ENCODE assay signal across 9 cellular contexts in genomic region chr20:51529027-51529749, GRCh38. TPM values are rescaled to one million over a fixed set of nuclear protein-coding genes. Genes with fewer than 3 reads are reported as not detected.
DNase-seq lines count a peak whose midpoint lies in the region; ATAC-seq and TF ChIP-seq lines count a peak whose summit lies in the region.
"Had no signal": no experiment of that assay in that cellular context is flagged by ENCODE, and none has a peak within 500 bp of the region (broad histone marks: within the 10 kb centered on the region; RNA-seq: fewer than 3 reads in every experiment).

No MANE protein-coding gene starts in this region.

- H3K9me3 ChIP-seq in colonic mucosa, result no peaks in the 10 kb centered on the region

- intact Hi-C loops in colonic mucosa (cut with DNase I), result no loop called here

- peak; percentile 81 for DNase-seq in activated CD4-positive, alpha-beta T cell treated with anti-CD3 and anti-CD28 coated beads for 48 hours
- peak; percentile 48 for DNase-seq in fibroblast of gingiva (ENCODE audit: low read depth)
- peak in 2 of 3 experiments; percentile 52 to 57 for DNase-seq in stimulated activated CD4-positive, alpha-beta T cell treated with anti-CD3 and anti-CD28 coated beads, TNF-alpha, amount 100 ng/mL, for 24 hours (ENCODE audit: low read depth in 3 of 3)
- DNase-seq in NCI-H1694 treated with DMSO at 0.1 percent for 48 hours (lab: John Stamatoyannopoulos, UW), result no peak
- no peak for DNase-seq in colonic mucosa
- DNase-seq in NCI-H526 treated with DMSO at 0.1 percent for 48 hours (lab: John Stamatoyannopoulos, UW), result no peak

- H3K27ac ChIP-seq in colonic mucosa, result no peak overlapping the region

- no peaks in the 10 kb centered on the region for H3K27me3 ChIP-seq in colonic mucosa

- H3K36me3 ChIP-seq in colonic mucosa, result no peaks in the 10 kb centered on the region

- peak; percentile 23 for ATAC-seq in GM19324 (IDR thresholded peaks at IDR 0.05; ENCODE audit: low FRiP score, unreplicated experiment)
- ATAC-seq in HG03521 (IDR thresholded peaks at IDR 0.05; ENCODE audit: unreplicated experiment), result no peak

- no peak for TF ChIP-seq CTCF in colonic mucosa (IDR thresholded peaks at IDR 0.05)

- no peaks in the 10 kb centered on the region for H3K4me1 ChIP-seq in colonic mucosa

- H3K4me3 ChIP-seq in colonic mucosa, result no peak overlapping the region

- H3K9ac ChIP-seq in colonic mucosa (ENCODE audit: low read depth in 2 of 2, low read length in 2 of 2), result no peak overlapping the region

RNA-seq across cellular contexts. Expression of gene NFATC2, which starts 13.3 kb away (rescaled TPM):
- total RNA-seq in colonic mucosa, result 1 to 10 TPM; 5.8 to 7.3 TPM
- total RNA-seq: myocyte had no signal

Comparison
In these comparisons a context has a peak if more than half of its experiments do, and no peak if none do; other contexts are left out.
1. DNase-seq: peak in activated CD4-positive, alpha-beta T cell treated with anti-CD3 and anti-CD28 coated beads for 48 hours (single experiment), fibroblast of gingiva (single experiment) and stimulated activated CD4-positive, alpha-beta T cell treated with anti-CD3 and anti-CD28 coated beads, TNF-alpha, amount 100 ng/mL, for 24 hours (2 of 3); none in NCI-H1694 treated with DMSO at 0.1 percent for 48 hours (single experiment), colonic mucosa (single experiment) and NCI-H526 treated with DMSO at 0.1 percent for 48 hours (single experiment).